1 cellular context compared by ENCODE assay signal in the genomic region with DNA sequence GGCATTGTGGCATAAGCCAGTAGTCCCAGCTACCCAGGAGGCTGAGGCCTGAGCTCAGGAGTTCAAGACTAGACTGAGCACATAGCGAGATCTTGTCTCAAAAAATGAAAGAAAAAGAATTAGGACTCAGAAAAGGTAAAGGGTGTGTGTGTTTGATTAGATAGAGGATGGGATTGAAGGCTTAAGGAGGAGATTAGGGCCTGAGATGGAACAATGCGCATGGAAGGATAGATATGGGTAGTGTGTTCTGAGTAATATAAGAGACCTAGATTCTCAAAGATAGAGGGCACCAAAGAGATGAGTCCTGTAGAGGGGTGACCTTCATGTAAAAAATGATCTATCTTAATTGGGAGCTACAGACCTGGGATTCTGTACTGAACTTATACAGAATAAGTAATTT.
TF ChIP-seq lines count a peak whose summit lies in the region.

No MANE protein-coding gene starts in this region.

TF ChIP-seq in WTC11, 78 proteins besides CTCF, POLR2A, EP300 and RAD21 (continued from another document):
- TF ChIP-seq ETV6 (CRISPR knock-in tag; IDR thresholded peaks at IDR 0.05) (no peak), ATF6 (CRISPR knock-in tag; IDR thresholded peaks at IDR 0.05) (no peak), GTF2I (CRISPR knock-in tag; conservative IDR thresholded peaks at IDR 0.05) (no peak), ZNF416 (CRISPR knock-in tag; IDR thresholded peaks at IDR 0.05) (no peak), NR2C2 (CRISPR knock-in tag; IDR thresholded peaks at IDR 0.05) (no peak), ATF1 (CRISPR knock-in tag; IDR thresholded peaks at IDR 0.05) (no peak)
- TF ChIP-seq, protein P1, sequence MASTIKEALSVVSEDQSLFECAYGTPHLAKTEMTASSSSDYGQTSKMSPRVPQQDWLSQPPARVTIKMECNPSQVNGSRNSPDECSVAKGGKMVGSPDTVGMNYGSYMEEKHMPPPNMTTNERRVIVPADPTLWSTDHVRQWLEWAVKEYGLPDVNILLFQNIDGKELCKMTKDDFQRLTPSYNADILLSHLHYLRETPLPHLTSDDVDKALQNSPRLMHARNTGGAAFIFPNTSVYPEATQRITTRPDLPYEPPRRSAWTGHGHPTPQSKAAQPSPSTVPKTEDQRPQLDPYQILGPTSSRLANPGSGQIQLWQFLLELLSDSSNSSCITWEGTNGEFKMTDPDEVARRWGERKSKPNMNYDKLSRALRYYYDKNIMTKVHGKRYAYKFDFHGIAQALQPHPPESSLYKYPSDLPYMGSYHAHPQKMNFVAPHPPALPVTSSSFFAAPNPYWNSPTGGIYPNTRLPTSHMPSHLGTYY (CRISPR knock-in tag; IDR thresholded peaks at IDR 0.05), result no peak
- TF ChIP-seq, protein P2, sequence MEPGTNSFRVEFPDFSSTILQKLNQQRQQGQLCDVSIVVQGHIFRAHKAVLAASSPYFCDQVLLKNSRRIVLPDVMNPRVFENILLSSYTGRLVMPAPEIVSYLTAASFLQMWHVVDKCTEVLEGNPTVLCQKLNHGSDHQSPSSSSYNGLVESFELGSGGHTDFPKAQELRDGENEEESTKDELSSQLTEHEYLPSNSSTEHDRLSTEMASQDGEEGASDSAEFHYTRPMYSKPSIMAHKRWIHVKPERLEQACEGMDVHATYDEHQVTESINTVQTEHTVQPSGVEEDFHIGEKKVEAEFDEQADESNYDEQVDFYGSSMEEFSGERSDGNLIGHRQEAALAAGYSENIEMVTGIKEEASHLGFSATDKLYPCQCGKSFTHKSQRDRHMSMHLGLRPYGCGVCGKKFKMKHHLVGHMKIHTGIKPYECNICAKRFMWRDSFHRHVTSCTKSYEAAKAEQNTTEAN (CRISPR knock-in tag; IDR thresholded peaks at IDR 0.05), result no peak
